Comparison of ENCODE assay signal across 8 cellular contexts in the genomic region with DNA sequence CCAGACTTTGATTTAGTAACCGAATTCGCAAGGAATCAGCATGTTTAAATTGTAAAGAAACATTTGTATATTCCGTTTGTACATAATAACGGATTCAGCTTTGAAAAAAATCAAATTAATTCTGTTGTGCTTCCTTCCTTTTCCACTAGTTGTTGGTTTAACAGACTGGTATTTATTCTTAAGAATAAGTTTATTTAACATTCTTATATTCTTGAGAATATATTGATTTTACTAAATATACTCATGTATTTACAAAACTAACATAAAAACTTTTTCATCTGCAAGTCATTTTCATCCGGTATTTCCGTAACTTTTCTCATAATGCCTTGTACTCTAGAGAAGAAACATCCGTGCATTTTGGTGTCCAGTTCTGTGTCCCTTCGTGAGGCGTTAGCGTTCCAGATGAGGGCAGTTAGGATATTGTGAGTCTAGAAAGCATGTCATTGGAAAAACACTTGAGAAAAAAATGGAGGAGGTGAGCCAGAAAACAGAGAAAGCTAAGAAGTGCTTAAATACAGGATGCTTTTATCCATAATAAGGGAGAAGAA. TPM values are rescaled to one million over a fixed set of nuclear protein-coding genes. Genes with fewer than 3 reads are reported as not detected.
DNase-seq lines count a peak whose midpoint lies in the region; ATAC-seq, FAIRE-seq and TF ChIP-seq lines count a peak whose summit lies in the region.

No MANE protein-coding gene starts in this region.

- H3K27ac ChIP-seq in OCI-LY1 (ENCODE audit: low read depth, low read length, poor library complexity, severe bottlenecking) (no peak overlapping the region), endodermal cell (ENCODE audit: low read depth, low read length) (no peak overlapping the region)

- H3K27me3 ChIP-seq in OCI-LY1 (ENCODE audit: insufficient read depth, low read length): no peaks in the 10 kb centered on the region
- H3K27me3 ChIP-seq in endodermal cell (ENCODE audit: control insufficient read depth, insufficient read depth, low read length, poor library complexity, severe bottlenecking): no peaks in the 10 kb centered on the region
- H3K27me3 ChIP-seq in neuron (ENCODE audit: insufficient read depth, low read length): no peaks in the 10 kb centered on the region

- TF ChIP-seq CTCF in OCI-LY1 (IDR thresholded peaks at IDR 0.05; ENCODE audit: low read length) (no peak), endodermal cell (conservative IDR thresholded peaks at IDR 0.05) (peak; percentile 26), D721Med (IDR thresholded peaks at IDR 0.05; ENCODE audit: insufficient read depth, missing control alignments) (no peak)

- no peaks in the 10 kb centered on the region for H3K9me3 ChIP-seq in OCI-LY1 (ENCODE audit: low read length)
- H3K9me3 ChIP-seq in endodermal cell (ENCODE audit: control insufficient read depth, low read length): no peaks in the 10 kb centered on the region
- peaks cover 3% of the 10 kb centered on the region for H3K9me3 ChIP-seq in neuron (ENCODE audit: low read length)

- H3K4me3 ChIP-seq in OCI-LY1 (ENCODE audit: low read depth, low read length, poor library complexity, severe bottlenecking): peak overlapping the region; percentile 83
- H3K4me3 ChIP-seq in endodermal cell (ENCODE audit: low read length): peak overlapping the region; percentile 93
- H3K4me3 ChIP-seq in neuron (ENCODE audit: low read length): peak overlapping the region; percentile 69

- WGBS in endodermal cell (ENCODE audit: insufficient coverage in 1 of 2, insufficient read length in 1 of 2), 2 experiments: 35 to 60% methylated on average over 6 to 10 of the region's 10 CpGs

- DNase-seq in endodermal cell (no peak), HTR-8/SVneo (ENCODE audit: insufficient read length, low spot score) (no peak), D721Med (ENCODE audit: insufficient read length, low spot score) (no peak)
- DNase-seq in stimulated activated CD4-positive, alpha-beta T cell treated with anti-CD3 and anti-CD28 coated beads, Interleukin-1b, Interleukin-23, amount 100 ng/mL, for 48 hours: no peak

- no peaks in the 10 kb centered on the region for H3K9me3 Mint-ChIP-seq in endodermal cell

- FAIRE-seq in G401.6 (lab: Jason Lieb, UNC): peak; percentile 15
- FAIRE-seq in HTR-8/SVneo (lab: Jason Lieb, UNC): no peak
- FAIRE-seq in D721Med (lab: Jason Lieb, UNC): no peak

- H3K4me2 ChIP-seq in OCI-LY1 (ENCODE audit: low read length): peak overlapping the region; percentile 89

- no peak for ATAC-seq in HG03378 (IDR thresholded peaks at IDR 0.05; ENCODE audit: unreplicated experiment)

- no peak overlapping the region for H3K27ac Mint-ChIP-seq in endodermal cell

- H3K36me3 Mint-ChIP-seq in endodermal cell (ENCODE audit: low read depth): peaks cover 8% of the 10 kb centered on the region

- peaks cover 39% of the 10 kb centered on the region for H3K4me1 ChIP-seq in OCI-LY1 (ENCODE audit: insufficient read depth, low read length, severe bottlenecking)
- H3K4me1 ChIP-seq in endodermal cell (ENCODE audit: control insufficient read depth, insufficient read depth, low read length): peaks cover 4% of the 10 kb centered on the region
- peaks cover 18% of the 10 kb centered on the region for H3K4me1 ChIP-seq in neuron (ENCODE audit: insufficient read depth, low read length)

- H3K9ac ChIP-seq in OCI-LY1 (ENCODE audit: low read length): peak overlapping the region; percentile 75
- peak overlapping the region; percentile 64 for H3K9ac ChIP-seq in endodermal cell (ENCODE audit: extremely low read depth, low read length, poor library complexity, severe bottlenecking)

- H3K4me1 Mint-ChIP-seq in endodermal cell: peaks cover 34% of the 10 kb centered on the region

- H3K36me3 ChIP-seq in OCI-LY1 (ENCODE audit: insufficient read depth, low read length) (peaks cover 26% of the 10 kb centered on the region), endodermal cell (ENCODE audit: control insufficient read depth, insufficient read depth, low read length) (peaks cover 21% of the 10 kb centered on the region), neuron (ENCODE audit: insufficient read depth, low read length) (peaks cover 18% of the 10 kb centered on the region)

- H2AFZ ChIP-seq in OCI-LY1 (ENCODE audit: low read length) (no peak overlapping the region), neuron (ENCODE audit: low read depth, low read length) (no peak overlapping the region)

- no peaks in the 10 kb centered on the region for H3F3A ChIP-seq in OCI-LY1 (ENCODE audit: insufficient read depth, low read length)

- H3K9me2 ChIP-seq in OCI-LY1 (ENCODE audit: low read depth, low read length): no peaks in the 10 kb centered on the region

- H3K27me3 Mint-ChIP-seq in endodermal cell (ENCODE audit: insufficient read depth): no peaks in the 10 kb centered on the region

- peak overlapping the region; percentile 85 for H3K4me3 Mint-ChIP-seq in endodermal cell

- H4K20me1 ChIP-seq in OCI-LY1 (ENCODE audit: insufficient read depth, low read length): no peaks in the 10 kb centered on the region

- H3K79me2 ChIP-seq in OCI-LY1 (ENCODE audit: insufficient read depth, low read length): peaks cover 52% of the 10 kb centered on the region

RNA-seq across cellular contexts. Expression of gene WRNIP1, which starts 1.6 kb away (rescaled TPM):
- total RNA-seq in endodermal cell: 10 to 100 TPM; 30.8 to 33.2 TPM
- polyA plus RNA-seq in endodermal cell (2013, experiment 1 of 2): 29.7 TPM
- 28.8 TPM for polyA plus RNA-seq in endodermal cell (2013, experiment 2 of 2)

RNA-seq across cellular contexts. Expression of gene MYLK4, which starts 16.1 kb away (rescaled TPM):
- total RNA-seq in endodermal cell: under 1 TPM; 0.18 to 0.20 TPM
- 0.21 TPM for polyA plus RNA-seq in endodermal cell (2013, experiment 1 of 2)
- polyA plus RNA-seq in endodermal cell (2013, experiment 2 of 2): 0.08 TPM
